Comparison of ENCODE assay signal across 15 cellular contexts in the genomic region with DNA sequence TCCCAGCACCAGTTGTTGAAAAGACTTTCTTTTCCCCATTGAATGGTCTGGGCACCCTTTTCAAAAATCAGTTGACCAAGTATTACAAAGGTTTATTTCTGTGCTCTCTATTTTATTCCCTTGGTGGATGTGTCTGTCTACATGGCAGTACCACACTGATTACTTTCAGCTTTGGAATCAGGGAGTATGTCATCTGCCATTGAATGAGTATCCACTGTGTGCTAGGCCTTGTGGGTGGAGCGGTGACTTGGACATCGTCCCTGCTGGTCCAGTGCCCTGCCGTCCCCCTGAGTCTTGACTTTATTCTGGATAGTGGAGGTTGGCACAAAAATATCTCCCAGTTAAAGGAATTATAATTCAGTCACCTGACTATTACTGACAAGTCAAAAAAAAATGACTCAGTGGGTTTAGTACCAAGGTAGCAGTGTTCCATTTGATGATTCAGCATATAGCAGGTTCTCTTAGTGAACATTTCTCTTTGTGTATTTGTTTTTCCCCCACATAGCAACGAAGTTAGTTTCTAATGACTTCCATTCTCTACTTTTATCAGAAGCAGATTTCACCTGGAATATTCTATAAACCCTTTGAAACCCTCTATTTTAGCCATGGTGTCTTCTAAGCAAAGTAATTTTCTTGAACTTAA. TPM values are rescaled to one million over a fixed set of nuclear protein-coding genes. Genes with fewer than 3 reads are reported as not detected.
DNase-seq lines count a peak whose midpoint lies in the region; ATAC-seq and TF ChIP-seq lines count a peak whose summit lies in the region.
"Had no signal": no experiment of that assay in that cellular context is flagged by ENCODE, and none has a peak within 500 bp of the region (broad histone marks: within the 10 kb centered on the region; RNA-seq: fewer than 3 reads in every experiment).

No MANE protein-coding gene starts in this region.

- CTCF ChIA-PET in Caco-2 (lab: Charles Lee): no interaction called here
- CTCF ChIA-PET in IMR-90 (lab: Yijun Ruan, JAX): interaction anchor here (0.7 kb wide), 1 partner anchor 25 kb away, joined by 3 read pairs; no protein-coding TSS in a partner anchor
- CTCF ChIA-PET in mammary epithelial cell (lab: Charles Lee; ENCODE audit: low non-redundant PET): no interaction called here

- H3K36me3 ChIP-seq in Caco-2 (ENCODE audit: control insufficient read depth, insufficient read depth, low read length): peaks cover 1% of the 10 kb centered on the region; the same call in 1 of the 2 replicates
- H3K36me3 ChIP-seq in IMR-90 (ENCODE audit: control insufficient read depth, insufficient read depth, low read length): peaks cover 31% of the 10 kb centered on the region
- peaks cover 13% of the 10 kb centered on the region for H3K36me3 ChIP-seq in mammary epithelial cell (ENCODE audit: insufficient read depth, low read length)
- peaks cover 38% of the 10 kb centered on the region for H3K36me3 ChIP-seq in SJCRH30

- H3K36me3 Mint-ChIP-seq in Caco-2 (ENCODE audit: insufficient read depth, unreplicated experiment) (peaks cover 83% of the 10 kb centered on the region), neural crest cell (ENCODE audit: low read depth) (peaks cover 32% of the 10 kb centered on the region)

- DNase-seq in Caco-2 (no peak), IMR-90 (peak; percentile 17), mammary epithelial cell (peak; percentile 75), neural crest cell (ENCODE audit: low read depth, low spot score) (no peak), SJCRH30 (no peak)
- DNase-seq in stimulated activated CD4-positive, alpha-beta T cell treated with anti-CD3 and anti-CD28 coated beads, Interleukin-12 subunit alpha, Interleukin-12 subunit beta, amount 100 ng/mL, for 4 hours: no peak
- DNase-seq: endodermal cell, NCI-H1694 treated with DMSO at 0.1 percent for 48 hours, NCI-H524 had no signal

- H2AK5ac ChIP-seq in IMR-90 (ENCODE audit: low read depth, low read length): no peak overlapping the region

- no peak overlapping the region for H3K4me2 ChIP-seq in IMR-90 (ENCODE audit: low read depth, low read length)
- H3K4me2 ChIP-seq in mammary epithelial cell (ENCODE audit: insufficient read depth, low read depth, low read length): no peak overlapping the region

- peak overlapping the region; percentile 5 for H2BK5ac ChIP-seq in IMR-90 (ENCODE audit: low read depth, low read length, poor library complexity, severe bottlenecking)

- no peak overlapping the region for H2BK15ac ChIP-seq in IMR-90 (ENCODE audit: low read depth, low read length)

- TF ChIP-seq POLR2A in IMR-90 (IDR thresholded peaks at IDR 0.05; ENCODE audit: low read depth, low read length): no peak

- H3K9me3 Mint-ChIP-seq in Caco-2 (ENCODE audit: unreplicated experiment) (no peaks in the 10 kb centered on the region), neural crest cell (no peaks in the 10 kb centered on the region)
- H3K9me3 Mint-ChIP-seq: endodermal cell, mesothelial cell of epicardium had no signal

- peaks cover 59% of the 10 kb centered on the region for H3K79me2 ChIP-seq in mammary epithelial cell (ENCODE audit: insufficient read depth, low read length)

- ATAC-seq in IMR-90 (ENCODE audit: low read depth) (no peak), GM19452 (IDR thresholded peaks at IDR 0.05; ENCODE audit: unreplicated experiment) (no peak)
- ATAC-seq: activated CD4-positive, CD25-positive, alpha-beta regulatory T cell treated with anti-CD3 and anti-CD28 coated beads, Interleukin-2, amount 50 U/mL, for 24 hours; gastroesophageal sphincter; HCT116; Panc1 had no signal

- no peak for TF ChIP-seq RAD21 in IMR-90 (IDR thresholded peaks at IDR 0.05; ENCODE audit: low read length)

- no peak overlapping the region for H2BK120ac ChIP-seq in IMR-90 (ENCODE audit: low read depth, low read length)

- H3K18ac ChIP-seq in IMR-90 (ENCODE audit: low read depth, low read length): no peak overlapping the region

- POLR2A ChIA-PET in Caco-2 (lab: Charles Lee): no interaction called here
- POLR2A ChIA-PET in IMR-90 (lab: Charles Lee; ENCODE audit: unreplicated experiment): no interaction called here

- H3K27me3 Mint-ChIP-seq in Caco-2 (ENCODE audit: insufficient read depth, unreplicated experiment) (no peaks in the 10 kb centered on the region), neural crest cell (ENCODE audit: low read depth) (no peaks in the 10 kb centered on the region)

- no peak overlapping the region for H4K5ac ChIP-seq in IMR-90 (ENCODE audit: low read depth, low read length)

- dilution Hi-C loops in IMR-90 (cut with HindIII; ENCODE audit: low sequenced_read_pairs, unreplicated experiment) (no loop called here), mammary epithelial cell (cut with HindIII; ENCODE audit: low sequenced_read_pairs) (no loop called here)

- H2BK20ac ChIP-seq in IMR-90 (ENCODE audit: low read depth, low read length): no peak overlapping the region

- no peak overlapping the region for H2AK9ac ChIP-seq in IMR-90 (replicated peaks; ENCODE audit: low read depth, low read length, poor library complexity)

- H4K91ac ChIP-seq in IMR-90 (ENCODE audit: insufficient read depth, low read depth, low read length): no peak overlapping the region

- H3K9ac ChIP-seq in IMR-90 (ENCODE audit: low read depth, low read length) (no peak overlapping the region), mammary epithelial cell (ENCODE audit: insufficient read depth, low read length) (no peak overlapping the region)

- intact Hi-C loops in Caco-2 (cut with micrococcal nuclease; ENCODE audit: unreplicated experiment): no loop called here
- intact Hi-C loops in IMR-90 (cut with micrococcal nuclease): no loop called here
- intact Hi-C loops in mammary epithelial cell (cut with micrococcal nuclease): no loop called here

- H3K27ac Mint-ChIP-seq in Caco-2 (ENCODE audit: unreplicated experiment): peak overlapping the region; percentile 54
- no peak overlapping the region for H3K27ac Mint-ChIP-seq in neural crest cell (ENCODE audit: unreplicated experiment)
- H3K27ac Mint-ChIP-seq: endodermal cell, mesothelial cell of epicardium had no signal

- no peak overlapping the region for H3K4ac ChIP-seq in IMR-90 (ENCODE audit: low read depth, low read length)

- H3K4me1 Mint-ChIP-seq in Caco-2 (ENCODE audit: low read depth, unreplicated experiment) (peaks cover 23% of the 10 kb centered on the region), neural crest cell (peaks cover 28% of the 10 kb centered on the region)

- H3K4me3 Mint-ChIP-seq in Caco-2 (ENCODE audit: unreplicated experiment) (no peak overlapping the region), neural crest cell (peak overlapping the region; percentile 77)
- H3K4me3 Mint-ChIP-seq: endodermal cell, mesothelial cell of epicardium had no signal

- H4K20me1 ChIP-seq in IMR-90 (ENCODE audit: insufficient read depth, low read length) (peaks cover 7% of the 10 kb centered on the region), mammary epithelial cell (ENCODE audit: insufficient read depth, low read length) (no peaks in the 10 kb centered on the region)

- in situ Hi-C loops in IMR-90 (cut with MboI; ENCODE audit: low sequenced_read_pairs) (no loop called here), mammary epithelial cell (cut with MboI; ENCODE audit: low sequenced_read_pairs in 2 of 2) (no loop called here)

- H4K8ac ChIP-seq in IMR-90 (ENCODE audit: low read depth in 2 of 2, low read length in 2 of 2): no peak overlapping the region

- no peak for TF ChIP-seq CTCF in Caco-2 (IDR thresholded peaks at IDR 0.05; ENCODE audit: insufficient read depth in 1 of 2, low read depth in 1 of 2, low read length in 1 of 2, severe bottlenecking in 1 of 2, unreplicated experiment in 1 of 2)
- TF ChIP-seq CTCF in IMR-90 (conservative IDR thresholded peaks at IDR 0.05; ENCODE audit: low read depth, low read length): no peak
- TF ChIP-seq CTCF in mammary epithelial cell (conservative IDR thresholded peaks at IDR 0.05 in 1 of 2, IDR thresholded peaks at IDR 0.05 in 1 of 2; ENCODE audit: extremely low read depth in 1 of 2, insufficient read depth in 1 of 2, low read depth in 1 of 2, low read length in 2 of 2): no peak
- TF ChIP-seq CTCF in neural crest cell (conservative IDR thresholded peaks at IDR 0.05): no peak

- H2AFZ ChIP-seq in IMR-90 (replicated peaks; ENCODE audit: low read length, poor library complexity): no peak overlapping the region
- no peak overlapping the region for H2AFZ ChIP-seq in mammary epithelial cell (ENCODE audit: low read depth, low read length)

- H3K4me3 ChIP-seq in Caco-2 (ENCODE audit: low read depth, low read length) (no peak overlapping the region), IMR-90 (ENCODE audit: insufficient read depth, low read depth, low read length) (no peak overlapping the region), mammary epithelial cell (replicated peaks in 1 of 3; ENCODE audit: insufficient read depth in 1 of 3, low read depth in 2 of 3, low read length in 3 of 3) (no peak overlapping the region), SJCRH30 (no peak overlapping the region)
- H3K4me3 ChIP-seq: gastroesophageal sphincter had no signal

- H3K4me1 ChIP-seq in Caco-2: peaks cover 2% of the 10 kb centered on the region; the same call in 1 of the 2 replicates
- H3K4me1 ChIP-seq in IMR-90 (ENCODE audit: control insufficient read depth, insufficient read depth, low read length): peaks cover 2% of the 10 kb centered on the region; the same call in 1 of the 2 replicates
- H3K4me1 ChIP-seq in mammary epithelial cell (ENCODE audit: insufficient read depth, low read length): peaks cover 9% of the 10 kb centered on the region
- H3K4me1 ChIP-seq in SJCRH30: peaks cover under 1% of the 10 kb centered on the region; the same call in 1 of the 2 replicates

- H3K27ac ChIP-seq in IMR-90 (ENCODE audit: insufficient read depth, low read length) (no peak overlapping the region), mammary epithelial cell (ENCODE audit: insufficient read depth, low read depth, low read length) (peak overlapping the region; percentile 68), SJCRH30 (no peak overlapping the region)
- H3K27ac ChIP-seq: gastroesophageal sphincter had no signal

- H3K23ac ChIP-seq in IMR-90 (ENCODE audit: low read depth, low read length): no peak overlapping the region

- H3K9me3 ChIP-seq in Caco-2 (no peaks in the 10 kb centered on the region), IMR-90 (ENCODE audit: control insufficient read depth, insufficient read depth, low read length) (no peaks in the 10 kb centered on the region), mammary epithelial cell (replicated peaks; ENCODE audit: insufficient read depth, low read length) (no peaks in the 10 kb centered on the region), SJCRH30 (replicated peaks) (no peaks in the 10 kb centered on the region)
- H3K9me3 ChIP-seq: gastroesophageal sphincter had no signal

- H3K27me3 ChIP-seq in Caco-2 (replicated peaks; ENCODE audit: control insufficient read depth, insufficient read depth, low read length) (no peaks in the 10 kb centered on the region), IMR-90 (ENCODE audit: control insufficient read depth, insufficient read depth, low read length) (no peaks in the 10 kb centered on the region), mammary epithelial cell (ENCODE audit: insufficient read depth, low read length) (no peaks in the 10 kb centered on the region), SJCRH30 (no peaks in the 10 kb centered on the region)
- H3K27me3 ChIP-seq: gastroesophageal sphincter had no signal

- H3K14ac ChIP-seq in IMR-90 (replicated peaks; ENCODE audit: low read depth, low read length): no peak overlapping the region

- H3K79me1 ChIP-seq in IMR-90 (ENCODE audit: low read depth in 1 of 2, low read length in 2 of 2): peaks cover 31 to 59% of the 10 kb centered on the region in 2 experiments

- WGBS in IMR-90 (ENCODE audit: extremely low coverage in 2 of 2, insufficient read length in 1 of 2), 2 experiments: no CpG with 5 or more reads among the region's 4 CpGs
- WGBS in mammary epithelial cell (ENCODE audit: low coverage, missing lambda C conversion rate): 87% methylated on average over 4 of the region's 4 CpGs

- peaks cover 22% of the 10 kb centered on the region for H3K9me1 ChIP-seq in IMR-90 (ENCODE audit: insufficient read depth, low read length)

- BruUV-seq in Caco-2 (replicated peaks; lab: Mats Ljungman, UMichigan) (TSS peak; percentile 0), IMR-90 (replicated peaks; lab: Mats Ljungman, UMichigan) (TSS peak; percentile 12), mammary epithelial cell (replicated peaks; lab: Mats Ljungman, UMichigan) (no TSS peak)

- no peak overlapping the region for H3K56ac ChIP-seq in IMR-90 (ENCODE audit: extremely low read depth, insufficient read depth, low read length)

RNA-seq across cellular contexts. Expression of gene UPF3A, which starts 3.9 kb away (rescaled TPM):
- total RNA-seq in Caco-2 (2022): 86.2 and 88.3 TPM in 2 replicates
- total RNA-seq in IMR-90 (2012; rRNA removed): 11.7 and 17.5 TPM in 2 replicates
- 47.2 and 51.6 TPM in 2 replicates for polyA plus RNA-seq in IMR-90 (2012; rRNA removed)
- polyA plus RNA-seq in IMR-90 (2012; cell fraction: cytosol; rRNA removed): 16.1 and 25.1 TPM in 2 replicates
- 42.5 and 154 TPM in 2 replicates for polyA plus RNA-seq in IMR-90 (2012; cell fraction: nucleus; rRNA removed; ENCODE audit: low replicate concordance)
- total RNA-seq in mammary epithelial cell: 10 to 100 TPM; 17.8 to 36.3 TPM
- polyA plus RNA-seq in mammary epithelial cell: 20.2 TPM
- polyA minus RNA-seq in mammary epithelial cell: 12.1 TPM
- total RNA-seq in neural crest cell: 84.7 and 89.5 TPM in 2 replicates
- 32.0 and 34.1 TPM in 2 replicates for total RNA-seq in SJCRH30 (2014; rRNA removed; shearing (Covaris generic))

RNA-seq across cellular contexts. Expression of gene CHAMP1, which starts 29.0 kb away (rescaled TPM):
- total RNA-seq in Caco-2 (2022): 39.6 and 42.1 TPM in 2 replicates
- 13.3 and 16.4 TPM in 2 replicates for total RNA-seq in IMR-90 (2012; rRNA removed)
- 32.7 and 33.8 TPM in 2 replicates for polyA plus RNA-seq in IMR-90 (2012; rRNA removed)
- 25.1 and 35.4 TPM in 2 replicates for polyA plus RNA-seq in IMR-90 (2012; cell fraction: cytosol; rRNA removed)
- polyA plus RNA-seq in IMR-90 (2012; cell fraction: nucleus; rRNA removed; ENCODE audit: low replicate concordance): 12.0 and 20.6 TPM in 2 replicates
- total RNA-seq in mammary epithelial cell: 10 to 100 TPM in 1 of 2 donors, 1 to 10 TPM in 1; 8.2 to 21.0 TPM
- 24.3 TPM for polyA plus RNA-seq in mammary epithelial cell
- 37.6 TPM for polyA minus RNA-seq in mammary epithelial cell
- 63.5 and 63.9 TPM in 2 replicates for total RNA-seq in neural crest cell
- 21.4 and 23.4 TPM in 2 replicates for total RNA-seq in SJCRH30 (2014; rRNA removed; shearing (Covaris generic))

RNA-seq across cellular contexts. Expression of gene CDC16, which starts 50.6 kb away (rescaled TPM):
- total RNA-seq in Caco-2 (2022) (80.5 and 80.8 TPM in 2 replicates), IMR-90 (2012; rRNA removed) (41.6 and 52.8 TPM in 2 replicates), mammary epithelial cell (10 to 100 TPM; 50.2 to 54.9 TPM), neural crest cell (72.4 and 80.2 TPM in 2 replicates)
- polyA plus RNA-seq in IMR-90 (2012; rRNA removed) (56.2 and 66.6 TPM in 2 replicates), mammary epithelial cell (37.3 TPM)
- polyA plus RNA-seq in IMR-90 (2012; cell fraction: cytosol; rRNA removed): 21.1 and 24.5 TPM in 2 replicates
- polyA plus RNA-seq in IMR-90 (2012; cell fraction: nucleus; rRNA removed; ENCODE audit: low replicate concordance): 32.5 and 200 TPM in 2 replicates
- polyA minus RNA-seq in mammary epithelial cell: 54.0 TPM
- 26.3 and 29.9 TPM in 2 replicates for total RNA-seq in SJCRH30 (2014; rRNA removed; shearing (Covaris generic))

Comparison
In these comparisons a context has a peak if more than half of its experiments do, and no peak if none do; other contexts are left out.
1. DNase-seq: peak in IMR-90 (single experiment) and mammary epithelial cell (single experiment); none in Caco-2 (0 of 2), neural crest cell (single experiment), SJCRH30 (0 of 2) and stimulated activated CD4-positive, alpha-beta T cell treated with anti-CD3 and anti-CD28 coated beads, Interleukin-12 subunit alpha, Interleukin-12 subunit beta, amount 100 ng/mL, for 4 hours (single experiment).